Comparison of ENCODE assay signal across 8 cellular contexts in genomic region chr2:148614024-148614331, GRCh38. TPM values are rescaled to one million over a fixed set of nuclear protein-coding genes. Genes with fewer than 3 reads are reported as not detected.
DNase-seq lines count a peak whose midpoint lies in the region; ATAC-seq, FAIRE-seq and TF ChIP-seq lines count a peak whose summit lies in the region.

No MANE protein-coding gene starts in this region.

- H3K9me3 ChIP-seq in K562 (replicated peaks; ENCODE audit: control insufficient read depth, insufficient read depth, low read depth, low read length): no peaks in the 10 kb centered on the region
- H3K9me3 ChIP-seq in osteoblast (ENCODE audit: low read depth, low read length): no peaks in the 10 kb centered on the region

- TF ChIP-seq RAD21 in K562 (CRISPR knock-in tag; conservative IDR thresholded peaks at IDR 0.05 in 1 of 2, IDR thresholded peaks at IDR 0.05 in 1 of 2): no peak

- 11% methylated on average over 1 of the region's 1 CpG for WGBS in K562 (ENCODE audit: insufficient coverage, low coverage, missing lambda C conversion rate)

- TF ChIP-seq CTCF in K562 (IDR thresholded peaks at IDR 0.05 in 2 of 3, conservative IDR thresholded peaks at IDR 0.05 in 1 of 3; ENCODE audit: insufficient read depth in 2 of 3, low read depth in 1 of 3, low read length in 3 of 3): no peak
- TF ChIP-seq CTCF in osteoblast (IDR thresholded peaks at IDR 0.05; ENCODE audit: extremely low read depth, low read depth, low read length): no peak

- H3K27ac Mint-ChIP-seq in activated naive CD4-positive, alpha-beta T cell treated with anti-CD3 and anti-CD28 coated beads for 36 hours: peak overlapping the region; percentile 0

- H4K20me1 ChIP-seq in K562 (replicated peaks; ENCODE audit: control insufficient read depth, insufficient read depth, low read length): no peaks in the 10 kb centered on the region
- no peaks in the 10 kb centered on the region for H4K20me1 ChIP-seq in osteoblast (ENCODE audit: insufficient read depth, low read length)

- no peak for DNase-seq in activated naive CD4-positive, alpha-beta T cell treated with anti-CD3 and anti-CD28 coated beads for 36 hours
- DNase-seq in activated naive CD4-positive, alpha-beta T cell treated with anti-CD3 and anti-CD28 coated beads, Interleukin-2, amount 50 U/mL, for 16 hours: no peak
- DNase-seq in K562 (ENCODE audit: extremely low read depth in 1 of 4, low spot score in 3 of 4): peak in 1 of 4 experiments; percentile 30
- no peak for DNase-seq in osteoblast (ENCODE audit: insufficient read length, low spot score, missing footprints)
- DNase-seq in AML-193 (lab: John Stamatoyannopoulos, UW): no peak
- no peak for DNase-seq in hepatic stellate cell (ENCODE audit: low spot score)
- no peak for DNase-seq in GOT3 (lab: John Stamatoyannopoulos, UW)

- in situ Hi-C loops in K562 (cut with MboI): no loop called here

- H3K4me3 ChIP-seq in K562 (no peak overlapping the region), osteoblast (ENCODE audit: insufficient read depth, low read length) (no peak overlapping the region)

- peaks cover 11% of the 10 kb centered on the region for H3K4me1 Mint-ChIP-seq in activated naive CD4-positive, alpha-beta T cell treated with anti-CD3 and anti-CD28 coated beads for 36 hours (ENCODE audit: low read depth)

- POLR2A ChIA-PET in K562 (lab: Yijun Ruan, JAX): interaction anchor here (1.1 to 1.8 kb wide), 2 partner anchors 9 to 32 kb away, joined by 3 to 6 read pairs; no protein-coding TSS in a partner anchor

- no peak for TF ChIP-seq POLR2A in K562 (conservative IDR thresholded peaks at IDR 0.05)

- intact Hi-C loops in activated naive CD4-positive, alpha-beta T cell treated with anti-CD3 and anti-CD28 coated beads for 36 hours (cut with micrococcal nuclease): loop anchor here (1.0 kb wide), 4 partner anchors 11 to 90 kb away; no protein-coding TSS in a partner anchor
- intact Hi-C loops in K562 (cut with micrococcal nuclease): no loop called here

- no peak for FAIRE-seq in K562 (lab: Jason Lieb, UNC)

- peak overlapping the region; percentile 86 for H2AFZ ChIP-seq in K562 (ENCODE audit: low read depth, low read length)
- peak overlapping the region; percentile 62 for H2AFZ ChIP-seq in osteoblast (ENCODE audit: low read length)

- no peak overlapping the region for H3K4me3 Mint-ChIP-seq in activated naive CD4-positive, alpha-beta T cell treated with anti-CD3 and anti-CD28 coated beads for 36 hours

- no peak overlapping the region for H3K9ac ChIP-seq in K562 (ENCODE audit: insufficient read depth in 1 of 2, low read depth in 2 of 2, low read length in 2 of 2)

- no peak for TF ChIP-seq EP300 in K562 (IDR thresholded peaks at IDR 0.05; ENCODE audit: low read length)

- ATAC-seq in HG03460 (IDR thresholded peaks at IDR 0.05; ENCODE audit: unreplicated experiment) (peak; percentile 18), K562 (peak; percentile 53)

- H3K4me1 ChIP-seq in K562 (replicated peaks in 1 of 2; ENCODE audit: control insufficient read depth in 2 of 2, insufficient read depth in 2 of 2, low read length in 2 of 2) (peaks cover 0 to 21% of the 10 kb centered on the region in 2 experiments; a peak in 3 of 5 replicates), osteoblast (ENCODE audit: insufficient read depth, low read length) (peaks cover 10% of the 10 kb centered on the region)

- H3K9me1 ChIP-seq in K562 (ENCODE audit: control insufficient read depth, insufficient read depth, low read length): no peaks in the 10 kb centered on the region

- H3K36me3 ChIP-seq in K562 (ENCODE audit: control insufficient read depth, insufficient read depth, low read length): no peaks in the 10 kb centered on the region
- no peaks in the 10 kb centered on the region for H3K36me3 ChIP-seq in osteoblast (ENCODE audit: insufficient read depth, low read length)

- peak overlapping the region; percentile 4; the same call in 1 of the 3 replicates for H3K27ac ChIP-seq in K562 (ENCODE audit: extremely low read depth, low read depth, low read length)
- no peak overlapping the region for H3K27ac ChIP-seq in osteoblast (ENCODE audit: low read depth, low read length)

- H3K79me2 ChIP-seq in K562 (ENCODE audit: control insufficient read depth, insufficient read depth, low read length) (no peaks in the 10 kb centered on the region), osteoblast (ENCODE audit: insufficient read depth, low read length) (no peaks in the 10 kb centered on the region)

- H3K27me3 ChIP-seq in K562 (ENCODE audit: control insufficient read depth in 2 of 2, insufficient read depth in 2 of 2, low read length in 2 of 2): peaks cover 4 to 15% of the 10 kb centered on the region in 2 experiments; a peak in 4 of 5 replicates
- peaks cover 4% of the 10 kb centered on the region for H3K27me3 ChIP-seq in osteoblast (ENCODE audit: insufficient read depth, low read length)

- no peaks in the 10 kb centered on the region for H3K27me3 Mint-ChIP-seq in activated naive CD4-positive, alpha-beta T cell treated with anti-CD3 and anti-CD28 coated beads for 36 hours (ENCODE audit: low read depth)

- peak overlapping the region; percentile 52; the same call in 1 of the 2 replicates for H3K4me2 ChIP-seq in K562 (ENCODE audit: insufficient read depth, low read length)
- peak overlapping the region; percentile 46 for H3K4me2 ChIP-seq in osteoblast (ENCODE audit: insufficient read depth, low read length)

- no TSS peak for BruUV-seq in K562 (replicated peaks; lab: Mats Ljungman, UMichigan)

- H3K36me3 Mint-ChIP-seq in activated naive CD4-positive, alpha-beta T cell treated with anti-CD3 and anti-CD28 coated beads for 36 hours (ENCODE audit: low read depth): no peaks in the 10 kb centered on the region

- CTCF ChIA-PET in activated naive CD4-positive, alpha-beta T cell treated with anti-CD3 and anti-CD28 coated beads for 36 hours (lab: Charles Lee): interaction anchor here (1.0 kb wide), 1 partner anchor 105 kb away, joined by 3 read pairs; no protein-coding TSS in a partner anchor
- CTCF ChIA-PET in K562 (lab: Yijun Ruan, JAX; ENCODE audit: low intra/inter-chr PET ratio): no interaction called here

- no peaks in the 10 kb centered on the region for H3K9me3 Mint-ChIP-seq in activated naive CD4-positive, alpha-beta T cell treated with anti-CD3 and anti-CD28 coated beads for 36 hours

TF ChIP-seq in K562, 482 proteins besides CTCF, POLR2A, EP300 and RAD21 (continues in another document):
- TF ChIP-seq, protein P1, sequence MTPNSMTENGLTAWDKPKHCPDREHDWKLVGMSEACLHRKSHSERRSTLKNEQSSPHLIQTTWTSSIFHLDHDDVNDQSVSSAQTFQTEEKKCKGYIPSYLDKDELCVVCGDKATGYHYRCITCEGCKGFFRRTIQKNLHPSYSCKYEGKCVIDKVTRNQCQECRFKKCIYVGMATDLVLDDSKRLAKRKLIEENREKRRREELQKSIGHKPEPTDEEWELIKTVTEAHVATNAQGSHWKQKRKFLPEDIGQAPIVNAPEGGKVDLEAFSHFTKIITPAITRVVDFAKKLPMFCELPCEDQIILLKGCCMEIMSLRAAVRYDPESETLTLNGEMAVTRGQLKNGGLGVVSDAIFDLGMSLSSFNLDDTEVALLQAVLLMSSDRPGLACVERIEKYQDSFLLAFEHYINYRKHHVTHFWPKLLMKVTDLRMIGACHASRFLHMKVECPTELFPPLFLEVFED (CRISPR knock-in tag; conservative IDR thresholded peaks at IDR 0.05): 0 out of 2 replicates have a peak, but pooled peaks have one; percentile 27
- TF ChIP-seq TAL1 (IDR thresholded peaks at IDR 0.05) (no peak), KLF6 (CRISPR knock-in tag; IDR thresholded peaks at IDR 0.05; ENCODE audit: borderline replicate concordance) (0 out of 2 replicates have a peak, but pooled peaks have one; percentile 20), SP1 (CRISPR knock-in tag; IDR thresholded peaks at IDR 0.05) (0 out of 2 replicates have a peak, but pooled peaks have one; percentile 50), NR2C2 (CRISPR knock-in tag; IDR thresholded peaks at IDR 0.05) (0 out of 2 replicates have a peak, but pooled peaks have one; percentile 25), NR2C2 (tag; IDR thresholded peaks at IDR 0.05) (no peak; the same call in 1 of the 2 replicates), ETV1 (tag; conservative IDR thresholded peaks at IDR 0.05; ENCODE audit: low read depth) (peak; percentile 23; the same call in 1 of the 2 replicates), ERF (CRISPR knock-in tag; IDR thresholded peaks at IDR 0.05) (peak; percentile 76; the same call in 1 of the 2 replicates), MCM5 (IDR thresholded peaks at IDR 0.05; ENCODE audit: low read depth) (no peak)
- TF ChIP-seq, protein P2, sequence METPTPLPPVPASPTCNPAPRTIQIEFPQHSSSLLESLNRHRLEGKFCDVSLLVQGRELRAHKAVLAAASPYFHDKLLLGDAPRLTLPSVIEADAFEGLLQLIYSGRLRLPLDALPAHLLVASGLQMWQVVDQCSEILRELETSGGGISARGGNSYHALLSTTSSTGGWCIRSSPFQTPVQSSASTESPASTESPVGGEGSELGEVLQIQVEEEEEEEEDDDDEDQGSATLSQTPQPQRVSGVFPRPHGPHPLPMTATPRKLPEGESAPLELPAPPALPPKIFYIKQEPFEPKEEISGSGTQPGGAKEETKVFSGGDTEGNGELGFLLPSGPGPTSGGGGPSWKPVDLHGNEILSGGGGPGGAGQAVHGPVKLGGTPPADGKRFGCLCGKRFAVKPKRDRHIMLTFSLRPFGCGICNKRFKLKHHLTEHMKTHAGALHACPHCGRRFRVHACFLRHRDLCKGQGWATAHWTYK (CRISPR knock-in tag; IDR thresholded peaks at IDR 0.05): peak; percentile 30; the same call in 1 of the 2 replicates

RNA-seq across cellular contexts. Expression of gene EPC2, which starts 30.6 kb away (rescaled TPM):
- total RNA-seq in activated naive CD4-positive, alpha-beta T cell treated with anti-CD3 and anti-CD28 coated beads for 36 hours: 10 to 100 TPM; 22.8 to 24.0 TPM
- total RNA-seq in K562 (2011; cell fraction: chromatin; rRNA removed; ENCODE audit: low replicate concordance): 29.3 and 103 TPM in 2 replicates
- total RNA-seq in K562 (2011; cell fraction: nucleolus; rRNA removed): 17.2 and 20.8 TPM in 2 replicates
- total RNA-seq in K562 (2011; cell fraction: nucleoplasm; rRNA removed): 59.7 and 110 TPM in 2 replicates
- total RNA-seq in K562 (2014; rRNA removed): 17.2 and 18.0 TPM in 2 replicates
- total RNA-seq in K562 (2014; rRNA removed; fragmentation: Illumina TruSeq; extraction: Trizol): 30.1 and 37.9 TPM in 2 replicates
- 29.5 and 31.9 TPM in 2 replicates for total RNA-seq in K562 (2015; rRNA removed; fragmentation: Illumina TruSeq; extraction: Trizol)
- 24.1 and 29.5 TPM in 2 replicates for total RNA-seq in K562 (2021)
- 30.7 and 35.8 TPM in 2 replicates for polyA plus RNA-seq in K562 (2011; rRNA removed)
- 11.9 and 22.2 TPM in 2 replicates for polyA plus RNA-seq in K562 (2011; cell fraction: cytosol; rRNA removed)
- 21.3 and 27.9 TPM in 2 replicates for polyA plus RNA-seq in K562 (2011; cell fraction: nucleus; rRNA removed)
- polyA plus RNA-seq in K562 (2012): 18.9 and 24.2 TPM in 2 replicates
- 28.0 and 29.1 TPM in 2 replicates for polyA plus RNA-seq in K562 (2014; fragmentation: Illumina TruSeq; extraction: Trizol)
- 1 to 10 TPM; 7.0 to 7.6 TPM for polyA plus RNA-seq in K562 (2014; fragmentation: Nextera tagmentation; extraction: Ambion mirVana)
- polyA plus RNA-seq in K562 (2014; rRNA removed): 17.3 and 20.0 TPM in 2 replicates
- 55.8 and 58.9 TPM in 2 replicates for polyA minus RNA-seq in K562 (2011; rRNA and poly(A)+ RNA removed)
- 12.3 and 15.6 TPM in 2 replicates for polyA minus RNA-seq in K562 (2011; cell fraction: cytosol; rRNA and poly(A)+ RNA removed)
- 41.3 and 46.5 TPM in 2 replicates for polyA minus RNA-seq in K562 (2011; cell fraction: nucleus; rRNA and poly(A)+ RNA removed)
- 27.7 and 29.3 TPM in 2 replicates for total RNA-seq in osteoblast
